In the genomic region with DNA sequence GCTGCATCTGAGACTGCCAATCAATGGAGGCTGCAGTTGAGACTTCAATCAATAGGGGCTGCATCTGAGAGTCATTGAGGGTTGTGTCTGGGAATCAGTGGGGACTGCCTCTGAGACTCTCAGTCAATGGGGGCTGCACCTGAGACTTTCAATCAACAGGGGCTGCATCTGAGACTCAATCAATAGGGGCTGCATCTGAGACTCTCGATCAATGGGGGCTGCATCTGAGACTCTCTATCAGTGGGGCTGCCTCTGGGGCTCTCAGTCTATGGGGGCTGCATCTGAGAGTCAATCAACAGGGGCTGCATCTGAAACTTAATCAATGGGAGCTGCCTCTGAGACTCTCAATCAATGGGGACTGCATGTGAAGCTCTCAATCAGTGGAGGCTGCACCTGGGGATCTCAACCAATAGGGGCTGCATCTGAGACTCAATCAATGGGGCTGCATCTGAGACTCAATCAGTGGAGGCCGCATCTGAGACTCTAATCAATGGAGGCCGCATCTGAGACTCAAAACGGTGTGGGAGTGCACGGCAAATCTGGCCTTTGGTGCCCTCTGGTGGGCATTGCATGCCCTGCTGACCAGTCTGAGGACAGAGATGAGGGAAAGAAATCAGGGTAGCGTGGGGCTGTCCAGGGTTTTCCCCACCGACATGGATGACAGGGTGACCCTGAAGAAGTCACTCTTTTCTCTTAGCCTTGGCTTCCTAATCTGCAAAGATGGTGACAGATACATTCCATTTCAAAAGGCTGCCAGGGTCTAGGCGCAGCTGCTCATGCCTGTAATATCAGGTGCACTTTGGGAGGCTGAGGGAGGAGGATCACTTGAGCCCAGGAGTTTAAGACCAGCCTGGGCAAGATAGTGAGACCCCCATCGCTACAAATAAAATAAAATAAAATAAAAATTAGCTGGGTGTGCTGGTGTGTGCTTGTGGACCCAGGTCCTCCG, we compare ENCODE assay signal across 8 cellular contexts. TPM values are rescaled to one million over a fixed set of nuclear protein-coding genes. Genes with fewer than 3 reads are reported as not detected.
DNase-seq lines count a peak whose midpoint lies in the region; ATAC-seq lines count a peak whose summit lies in the region.

No MANE protein-coding gene starts in this region.

- DNase-seq in DMS 273 (lab: John Stamatoyannopoulos, UW; ENCODE audit: unreplicated experiment) (peak; percentile 90), H4 (ENCODE audit: low spot score) (peak; percentile 32), NCI-H1930 (lab: John Stamatoyannopoulos, UW) (peak; percentile 35 to 55), caudate nucleus (lab: John Stamatoyannopoulos, UW) (peak in 52 of 61 donors; percentile 12 to 79 (median 42)), kidney tubule cell (ENCODE audit: low spot score) (peak; percentile 77)
- peak; percentile 50 to 62 (median 60) for DNase-seq in activated CD4-positive, CD25-positive, alpha-beta regulatory T cell (lab: John Stamatoyannopoulos, UW)
- peak; percentile 64 for DNase-seq in stimulated activated CD4-positive, alpha-beta T cell treated with anti-CD3 and anti-CD28 coated beads, Interleukin-2, amount 100 ng/mL, for 4 hours (ENCODE audit: low read depth)

- ATAC-seq in GM18873 (IDR thresholded peaks at IDR 0.05; ENCODE audit: low FRiP score, unreplicated experiment) = no peak

- no peak overlapping the region for H3K27ac ChIP-seq in caudate nucleus (ENCODE audit: low read depth, low read length)

RNA-seq across cellular contexts. Expression of a gene that starts 41.3 kb away (rescaled TPM):
- 87.3 and 145 TPM in 2 replicates for total RNA-seq in H4 (2014; rRNA removed; shearing (Covaris generic))

Comparison
In these comparisons a context has a peak if more than half of its experiments do, and no peak if none do; other contexts are left out.
1. DNase-seq: peak in every context shown above with its lines; median percentile 90 in DMS 273; 77 in kidney tubule cell; 64 in stimulated activated CD4-positive, alpha-beta T cell treated with anti-CD3 and anti-CD28 coated beads, Interleukin-2, amount 100 ng/mL, for 4 hours; 60 in activated CD4-positive, CD25-positive, alpha-beta regulatory T cell; 45 in NCI-H1930; 42 in caudate nucleus; 32 in H4.